In genomic region chr18:80041424-80041823, GRCh38 we compare ENCODE assay signal across 19 cellular contexts.
"Had no signal": no experiment of that assay in that cellular context is flagged by ENCODE, and none has a peak within 500 bp of the region (broad histone marks: within the 10 kb centered on the region; RNA-seq: fewer than 3 reads in every experiment).

No MANE protein-coding gene starts in this region.

- ATAC-seq: K562 had no signal

- H3K27ac Mint-ChIP-seq: IgD-negative memory B cell had no signal

- H3K4me3 Mint-ChIP-seq: IgD-negative memory B cell had no signal

- H3K27me3 Mint-ChIP-seq: IgD-negative memory B cell had no signal

- DNase-seq: Kasumi-1, MM.1S, NCI-H1092 treated with DMSO at 0.1 percent for 48 hours, NCI-H1436, NCI-H187, NCI-H2029, NCI-H2081 treated with DMSO at 0.1 percent for 48 hours, NCI-H2171, NCI-H226, NCI-H446, NCI-H510A, NCI-H524 treated with DMSO at 0.1 percent for 48 hours, NCI-H69, NCI-H774, Right ventricle myocardium superior, RPMI8226, SIG-M5 had no signal
